16 cellular contexts compared by ENCODE assay signal in the genomic region with DNA sequence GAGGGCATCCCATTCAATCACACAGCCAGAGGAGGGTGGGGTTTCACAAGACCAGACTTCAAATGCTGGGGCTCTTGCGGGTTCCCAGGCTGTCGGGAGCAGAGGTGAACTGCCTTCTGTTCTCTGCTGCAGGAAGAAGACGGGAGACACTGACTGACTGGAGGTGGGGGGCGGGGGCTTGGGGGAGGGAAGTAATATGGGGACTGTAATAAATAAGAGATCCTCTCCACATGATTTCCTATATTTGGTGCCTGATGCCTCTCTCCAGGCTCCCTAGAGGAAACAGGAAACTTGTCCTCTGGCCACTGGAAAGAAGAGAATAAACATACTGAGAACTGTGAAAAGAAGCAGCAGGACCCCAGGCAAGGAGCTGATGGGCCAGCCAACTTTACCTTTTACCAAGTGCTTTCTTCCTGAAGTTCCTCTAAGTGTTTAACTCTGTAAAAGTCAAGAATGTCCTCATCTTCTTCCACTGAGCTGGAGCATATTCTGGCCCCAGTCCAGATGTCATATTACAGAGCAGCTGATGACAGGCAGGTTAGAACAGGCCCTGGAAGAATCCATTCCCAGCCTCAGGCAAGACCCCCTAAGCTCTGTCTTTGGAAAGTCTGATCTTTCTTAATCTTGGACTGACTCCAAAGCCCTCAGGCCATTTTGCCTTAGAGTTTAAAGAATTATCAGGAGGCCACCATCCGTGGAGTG. TPM values are rescaled to one million over a fixed set of nuclear protein-coding genes. Genes with fewer than 3 reads are reported as not detected.
DNase-seq lines count a peak whose midpoint lies in the region; ATAC-seq, FAIRE-seq and TF ChIP-seq lines count a peak whose summit lies in the region.
"Had no signal": no experiment of that assay in that cellular context is flagged by ENCODE, and none has a peak within 500 bp of the region (broad histone marks: within the 10 kb centered on the region; RNA-seq: fewer than 3 reads in every experiment).

No MANE protein-coding gene starts in this region.

- peaks cover 0 to 2% of the 10 kb centered on the region in 2 donors for H3K4me1 ChIP-seq in neuronal stem cell (ENCODE audit: control insufficient read depth in 2 of 2, insufficient read depth in 1 of 2, low read depth in 1 of 2, low read length in 2 of 2)
- H3K4me1 ChIP-seq: prostate gland had no signal

- H3K18ac ChIP-seq in neuronal stem cell (ENCODE audit: low read length): no peak overlapping the region

- H3K9ac ChIP-seq in neuronal stem cell (ENCODE audit: low read depth, low read length, poor library complexity): no peak overlapping the region

- H2AK5ac ChIP-seq in neuronal stem cell (ENCODE audit: low read depth, low read length): no peak overlapping the region

- H3K9me3 ChIP-seq in neuronal stem cell (replicated peaks in 1 of 2; ENCODE audit: control insufficient read depth in 2 of 2, insufficient read depth in 1 of 2, low read depth in 1 of 2, low read length in 2 of 2): no peaks in the 10 kb centered on the region
- H3K9me3 ChIP-seq: prostate gland had no signal

- H3K79me1 ChIP-seq in neuronal stem cell (ENCODE audit: low read depth, low read length): no peaks in the 10 kb centered on the region

- no peak overlapping the region for H3K4ac ChIP-seq in neuronal stem cell (ENCODE audit: low read length)

- no peak overlapping the region for H3K14ac ChIP-seq in neuronal stem cell (ENCODE audit: low read length)

- H2BK5ac ChIP-seq in neuronal stem cell (ENCODE audit: low read length): no peak overlapping the region

- H3K36me3 ChIP-seq in bronchial epithelial cell (ENCODE audit: control insufficient read depth, insufficient read depth, low read length) (no peaks in the 10 kb centered on the region), neuronal stem cell (replicated peaks in 1 of 2; ENCODE audit: control insufficient read depth in 2 of 2, insufficient read depth in 2 of 2, low read length in 2 of 2) (no peaks in the 10 kb centered on the region)
- H3K36me3 ChIP-seq: prostate gland had no signal

- no peak overlapping the region for H3K4me2 ChIP-seq in neuronal stem cell (ENCODE audit: insufficient read depth, low read length, poor library complexity, severe bottlenecking)

- no peak overlapping the region for H2BK12ac ChIP-seq in neuronal stem cell (ENCODE audit: low read length)

- H2BK120ac ChIP-seq in neuronal stem cell (ENCODE audit: low read depth, low read length): no peak overlapping the region

- H3K27me3 ChIP-seq in bronchial epithelial cell (ENCODE audit: control insufficient read depth, insufficient read depth, low read length) (no peaks in the 10 kb centered on the region), neuronal stem cell (ENCODE audit: control insufficient read depth in 3 of 3, insufficient read depth in 3 of 3, low read depth in 1 of 3, low read length in 3 of 3) (no peaks in the 10 kb centered on the region)

- WGBS in neuronal stem cell (ENCODE audit: extremely low coverage in 2 of 2, insufficient read length in 2 of 2, insufficient replicate concordance in 1 of 2), 2 donors: no CpG with 5 or more reads among the region's 5 CpGs

- FAIRE-seq in bronchial epithelial cell (lab: Jason Lieb, UNC): no peak

- H3K23ac ChIP-seq in neuronal stem cell (ENCODE audit: low read depth, low read length, poor library complexity): no peak overlapping the region

- DNase-seq in DMS153 (lab: John Stamatoyannopoulos, UW) (peak; percentile 48), M059J (ENCODE audit: low read depth) (peak; percentile 37), bronchial epithelial cell (ENCODE audit: low read depth) (peak; percentile 69), lung microvascular endothelial cell (ENCODE audit: low read depth in 2 of 2) (peak; percentile 48 to 76), neuronal stem cell (ENCODE audit: low spot score) (no peak), NCI-H526 treated with DMSO at 0.1 percent for 48 hours (lab: John Stamatoyannopoulos, UW) (no peak), NOMO-1 (lab: John Stamatoyannopoulos, UW; ENCODE audit: unreplicated experiment in 2 of 2) (no peak)
- DNase-seq: activated T-cell treated with anti-CD3 and anti-CD28 coated beads, Interleukin-2, amount 50 U/mL, for 72 hours; GDM1; Karpas-422; NCI-H774; stimulated activated CD4-positive, alpha-beta T cell treated with anti-CD3 and anti-CD28 coated beads, Interleukin-4, amount 100 ng/mL, for 4 hours had no signal

- no peak overlapping the region for H4K91ac ChIP-seq in neuronal stem cell (ENCODE audit: low read depth, low read length, poor library complexity)

- H3K27ac ChIP-seq in neuronal stem cell (replicated peaks; ENCODE audit: low read length): no peak overlapping the region
- H3K27ac ChIP-seq: prostate gland had no signal

- H3K4me3 ChIP-seq in bronchial epithelial cell (ENCODE audit: low read depth, low read length) (no peak overlapping the region), neuronal stem cell (ENCODE audit: low read length in 2 of 2) (no peak overlapping the region)
- H3K4me3 ChIP-seq: prostate gland had no signal

- H2BK15ac ChIP-seq in neuronal stem cell (ENCODE audit: low read length): no peak overlapping the region

- no peak overlapping the region for H4K8ac ChIP-seq in neuronal stem cell (ENCODE audit: low read depth, low read length)

- no peak for ATAC-seq in HG02970 (IDR thresholded peaks at IDR 0.05; ENCODE audit: low FRiP score, unreplicated experiment)
- ATAC-seq: activated T-cell treated with anti-CD3 and anti-CD28 coated beads, Interleukin-2, amount 50 U/mL, for 72 hours had no signal

- H2AFZ ChIP-seq in neuronal stem cell (ENCODE audit: low read length): no peak overlapping the region

- no peak for TF ChIP-seq CTCF in bronchial epithelial cell (IDR thresholded peaks at IDR 0.05; ENCODE audit: insufficient read depth, low read length, severe bottlenecking)

RNA-seq across cellular contexts. Expression of a gene that starts 33.2 kb away (rescaled TPM):
- total RNA-seq in M059J (2014; rRNA removed; shearing (Covaris generic)): 0.07 TPM in 1 of 2 replicates, not detected in the other
- total RNA-seq in bronchial epithelial cell (not detected in 2 replicates), lung microvascular endothelial cell (57.3 and 83.7 TPM in 2 replicates)
- not detected for polyA plus RNA-seq in neuronal stem cell (2013, experiment 1 of 2)
- not detected for polyA plus RNA-seq in neuronal stem cell (2013, experiment 2 of 2)
- total RNA-seq: activated T-cell treated with anti-CD3 and anti-CD28 coated beads, Interleukin-2, amount 50 U/mL, for 72 hours; mononuclear cell had no signal
- polyA plus RNA-seq: BJ had no signal

Comparison
In these comparisons a context has a peak if more than half of its experiments do, and no peak if none do; other contexts are left out.
1. DNase-seq: peak in DMS153 (single experiment), M059J (single experiment), bronchial epithelial cell (single experiment) and lung microvascular endothelial cell (2 of 2); none in neuronal stem cell (single experiment), NCI-H526 treated with DMSO at 0.1 percent for 48 hours (single experiment) and NOMO-1 (0 of 2).
2. RNA of a gene that starts 33.2 kb away (total RNA-seq): 57.3 to 83.7 TPM in lung microvascular endothelial cell; 0.07 TPM in M059J and not detected in bronchial epithelial cell; every median in the first group is over 10 times any median in the second.